In genomic region chr11:64652586-64653387, GRCh38 we compare ENCODE assay signal across 8 cellular contexts.
DNase-seq lines count a peak whose midpoint lies in the region; ATAC-seq and TF ChIP-seq lines count a peak whose summit lies in the region.

No MANE protein-coding gene starts in this region.

- TF ChIP-seq CTCF in NB4 (IDR thresholded peaks at IDR 0.05; ENCODE audit: low read depth, low read length) (peak; percentile 90), left ventricle myocardium inferior (IDR thresholded peaks at IDR 0.05; ENCODE audit: borderline replicate concordance) (peak; percentile 92), retinal pigment epithelial cell (conservative IDR thresholded peaks at IDR 0.05; ENCODE audit: low read depth, low read length) (peak; percentile 95)

- ATAC-seq in HG02981 (IDR thresholded peaks at IDR 0.05; ENCODE audit: unreplicated experiment): no peak

- DNase-seq in GDM1 (lab: John Stamatoyannopoulos, UW): peak; percentile 66
- DNase-seq in NB4 (ENCODE audit: low read depth): peak; percentile 80
- DNase-seq in SW 1271 (lab: John Stamatoyannopoulos, UW): peak; percentile 45 to 53
- DNase-seq in adipocyte (ENCODE audit: low read depth): peak; percentile 91
- DNase-seq in left ventricle myocardium inferior: peak; percentile 74
- peak; percentile 22 for DNase-seq in retinal pigment epithelial cell (ENCODE audit: low read depth)
- no peak for DNase-seq in cortex of kidney (lab: John Stamatoyannopoulos, UW)

- no peak overlapping the region for H3K9ac ChIP-seq in adipocyte (ENCODE audit: low read length)

- no peak for TF ChIP-seq POLR2A in NB4 (IDR thresholded peaks at IDR 0.05; ENCODE audit: extremely low read depth, insufficient read length)

- H3K4me3 ChIP-seq in NB4 (ENCODE audit: low read depth, low read length) (no peak overlapping the region), adipocyte (ENCODE audit: low read length) (no peak overlapping the region), left ventricle myocardium inferior (no peak overlapping the region), retinal pigment epithelial cell (ENCODE audit: low read length) (no peak overlapping the region)

- H3K27ac ChIP-seq in left ventricle myocardium inferior (replicated peaks): no peak overlapping the region

- H3K36me3 ChIP-seq in adipocyte (ENCODE audit: control insufficient read depth, insufficient read depth, low read length, severe bottlenecking) (no peaks in the 10 kb centered on the region), left ventricle myocardium inferior (no peaks in the 10 kb centered on the region)

- H3K4me1 ChIP-seq in adipocyte (ENCODE audit: control insufficient read depth, insufficient read depth, low read length) (peaks cover 13% of the 10 kb centered on the region), left ventricle myocardium inferior (peaks cover 5% of the 10 kb centered on the region)

- H3K9me3 ChIP-seq in adipocyte (ENCODE audit: control insufficient read depth, low read length) (no peaks in the 10 kb centered on the region), left ventricle myocardium inferior (replicated peaks) (no peaks in the 10 kb centered on the region)

- H3K27me3 ChIP-seq in adipocyte (replicated peaks; ENCODE audit: control insufficient read depth, insufficient read depth, low read length): peaks cover 21% of the 10 kb centered on the region
- H3K27me3 ChIP-seq in left ventricle myocardium inferior (ENCODE audit: low read depth): peaks cover 42% of the 10 kb centered on the region

- intact Hi-C loops in left ventricle myocardium inferior (cut with micrococcal nuclease): loop anchor here (5.0 kb wide), 1 partner anchor 100 kb away; no protein-coding TSS in a partner anchor
